Comparison of ENCODE assay signal across 16 cellular contexts in genomic region chr9:28839778-28840430, GRCh38.
A peak's percentile ranks its signal among the peaks of the same experiment; 100 is the strongest.
DNase-seq lines count a peak whose midpoint lies in the region; ATAC-seq and TF ChIP-seq lines count a peak whose summit lies in the region.
"Had no signal": no experiment of that assay in that cellular context is flagged by ENCODE, and none has a peak within 500 bp of the region (broad histone marks: within the 10 kb centered on the region; RNA-seq: fewer than 3 reads in every experiment).

No MANE protein-coding gene starts in this region.

- peak overlapping the region; percentile 30 for H3K27ac Mint-ChIP-seq in glutamatergic neuron (ENCODE audit: unreplicated experiment)
- H3K27ac Mint-ChIP-seq: B cell; CD8-positive, alpha-beta T cell had no signal

- H3K4me1 ChIP-seq in spleen (no peaks in the 10 kb centered on the region), upper lobe of right lung (no peaks in the 10 kb centered on the region)
- H3K4me1 ChIP-seq: HAP-1 had no signal

- ATAC-seq in upper lobe of right lung (peak; percentile 17), GM18505 (IDR thresholded peaks at IDR 0.05; ENCODE audit: unreplicated experiment) (no peak), HG03108 (IDR thresholded peaks at IDR 0.05; ENCODE audit: unreplicated experiment) (no peak)
- ATAC-seq: CD8-positive, alpha-beta T cell; GM12878 had no signal

- H3K27ac ChIP-seq in spleen, result no peak overlapping the region
- H3K27ac ChIP-seq in upper lobe of right lung, result no peak overlapping the region
- H3K27ac ChIP-seq: BLaER1 treated with 17β-estradiol and CSF1 and Interleukin-3, amounts not matched to agents 10 nM and 100 nM had no signal

- no peaks in the 10 kb centered on the region for H3K27me3 ChIP-seq in spleen (replicated peaks in 1 of 7)
- no peaks in the 10 kb centered on the region for H3K27me3 ChIP-seq in upper lobe of right lung
- H3K27me3 ChIP-seq: BLaER1 treated with 17β-estradiol and CSF1 and Interleukin-3, amounts not matched to agents 10 nM and 100 nM had no signal

- H3K36me3 ChIP-seq in spleen (no peaks in the 10 kb centered on the region), upper lobe of right lung (no peaks in the 10 kb centered on the region)
- H3K36me3 ChIP-seq: BLaER1 treated with 17β-estradiol and CSF1 and Interleukin-3, amounts not matched to agents 10 nM and 100 nM; HAP-1 had no signal

- no peak for TF ChIP-seq POLR2A in spleen (IDR thresholded peaks at IDR 0.05)
- no peak for TF ChIP-seq POLR2A in GM18505 (IDR thresholded peaks at IDR 0.05; ENCODE audit: borderline replicate concordance, extremely low read depth, insufficient read depth, insufficient read length)

- TF ChIP-seq CTCF in glutamatergic neuron (IDR thresholded peaks at IDR 0.05; ENCODE audit: partially characterized antibody, unreplicated experiment) (no peak), spleen (IDR thresholded peaks at IDR 0.05 in 8 of 11, conservative IDR thresholded peaks at IDR 0.05 in 3 of 11) (no peak), upper lobe of right lung (IDR thresholded peaks at IDR 0.05) (no peak)

- H3K36me3 Mint-ChIP-seq in glutamatergic neuron (ENCODE audit: unreplicated experiment), result peaks cover 12% of the 10 kb centered on the region
- H3K36me3 Mint-ChIP-seq: CD8-positive, alpha-beta T cell had no signal

- H3K9me3 ChIP-seq in spleen, result peaks cover 0 to 16% (median 11%) of the 10 kb centered on the region in 8 donors
- H3K9me3 ChIP-seq in upper lobe of right lung, result no peaks in the 10 kb centered on the region
- H3K9me3 ChIP-seq: HAP-1 had no signal

- peak; percentile 1 for DNase-seq in effector CD4-positive, alpha-beta T cell
- no peak for DNase-seq in glutamatergic neuron
- DNase-seq in spleen, result peak; percentile 64
- no peak for DNase-seq in upper lobe of right lung
- DNase-seq in effector CD8-positive, alpha-beta T cell (lab: John Stamatoyannopoulos, UW), result no peak
- DNase-seq: 8988T; CD8-positive, alpha-beta T cell; DMS 273 treated with DMSO at 0.1 percent for 48 hours; DND-41; EL had no signal

- H3K9me3 Mint-ChIP-seq in glutamatergic neuron (ENCODE audit: unreplicated experiment), result peaks cover 4% of the 10 kb centered on the region

- H3K4me3 Mint-ChIP-seq in glutamatergic neuron (ENCODE audit: unreplicated experiment), result no peak overlapping the region
- H3K4me3 Mint-ChIP-seq: B cell; CD8-positive, alpha-beta T cell had no signal

- intact Hi-C loops in spleen (cut with DNase I; ENCODE audit: low total_unique reads), result no loop called here
- intact Hi-C loops in upper lobe of right lung (cut with DNase I), result no loop called here

- 85 to 93% (median 87%) methylated on average over 5 to 9 of the region's 9 CpGs for WGBS in spleen, 5 donors

- no peaks in the 10 kb centered on the region for H3K4me1 Mint-ChIP-seq in glutamatergic neuron (ENCODE audit: low read depth, unreplicated experiment)
- H3K4me1 Mint-ChIP-seq: B cell had no signal

- H3K4me3 ChIP-seq in spleen (no peak overlapping the region), upper lobe of right lung (no peak overlapping the region)
- H3K4me3 ChIP-seq: BLaER1 treated with 17β-estradiol and CSF1 and Interleukin-3, amounts not matched to agents 10 nM and 100 nM; GM12878; HAP-1 had no signal

- H3K27me3 Mint-ChIP-seq in glutamatergic neuron (ENCODE audit: unreplicated experiment), result peaks cover 2% of the 10 kb centered on the region
- H3K27me3 Mint-ChIP-seq: B cell had no signal

Comparison
In these comparisons a context has a peak if more than half of its experiments do, and no peak if none do; other contexts are left out.
1. DNase-seq: peak in effector CD4-positive, alpha-beta T cell (single experiment) and spleen (single experiment); none in glutamatergic neuron (single experiment), upper lobe of right lung (single experiment) and effector CD8-positive, alpha-beta T cell (single experiment).